7 cellular contexts compared by ENCODE assay signal in the genomic region with DNA sequence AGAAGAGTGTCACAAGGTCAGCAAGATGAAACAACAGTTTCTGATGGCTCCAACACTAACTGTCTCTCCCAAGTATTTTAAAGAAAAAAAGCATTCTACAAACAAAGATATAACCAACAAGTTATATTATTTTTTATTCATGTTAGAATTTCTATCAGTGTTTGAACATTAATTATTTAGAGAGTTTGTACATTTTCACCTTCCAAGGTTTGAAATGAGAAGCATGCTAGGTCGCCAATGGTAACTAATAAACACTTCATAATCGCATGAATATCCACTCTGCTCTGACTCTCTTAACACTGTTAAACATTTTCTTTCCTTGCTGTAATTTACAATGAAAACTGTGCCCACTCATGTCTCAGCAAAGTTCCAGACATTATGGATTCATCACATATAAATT.
"Had no signal": no experiment of that assay in that cellular context is flagged by ENCODE, and none has a peak within 500 bp of the region (broad histone marks: within the 10 kb centered on the region; RNA-seq: fewer than 3 reads in every experiment).

No MANE protein-coding gene starts in this region.

- H3K9ac ChIP-seq: KMS-11 had no signal

- H3K4me2 ChIP-seq: KMS-11 had no signal

- ATAC-seq: HepG2 had no signal

- DNase-seq: IMR-90, KBM-7, KG1 had no signal

- H3K27ac ChIP-seq: HL-60, KMS-11 had no signal

- FAIRE-seq: HepG2, HTR-8/SVneo had no signal
